In the genomic region with DNA sequence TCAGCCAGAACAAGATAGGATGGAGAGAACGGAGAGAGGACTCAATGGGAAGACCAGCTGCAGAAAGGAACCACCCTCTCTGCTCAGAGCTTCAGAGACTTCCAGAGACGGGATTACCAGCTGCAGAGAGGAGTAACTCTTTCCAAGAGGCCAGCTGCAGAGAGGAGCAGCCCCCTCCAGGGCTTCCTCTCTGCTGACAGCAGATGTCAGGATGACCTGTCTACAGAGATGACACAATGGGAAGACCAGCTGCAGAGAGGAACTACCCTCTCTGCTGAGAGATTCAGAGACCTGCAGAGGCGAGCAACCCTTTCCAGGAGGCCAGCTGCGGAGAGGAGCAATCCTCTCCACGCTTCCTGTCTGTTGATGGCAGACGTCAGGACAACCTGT, we compare ENCODE assay signal across 1 cellular context.
TF ChIP-seq lines count a peak whose summit lies in the region.

No MANE protein-coding gene starts in this region.

TF ChIP-seq in HepG2, 621 proteins besides CTCF, POLR2A, EP300 and RAD21 (continued from another document):
- TF ChIP-seq, protein P1, sequence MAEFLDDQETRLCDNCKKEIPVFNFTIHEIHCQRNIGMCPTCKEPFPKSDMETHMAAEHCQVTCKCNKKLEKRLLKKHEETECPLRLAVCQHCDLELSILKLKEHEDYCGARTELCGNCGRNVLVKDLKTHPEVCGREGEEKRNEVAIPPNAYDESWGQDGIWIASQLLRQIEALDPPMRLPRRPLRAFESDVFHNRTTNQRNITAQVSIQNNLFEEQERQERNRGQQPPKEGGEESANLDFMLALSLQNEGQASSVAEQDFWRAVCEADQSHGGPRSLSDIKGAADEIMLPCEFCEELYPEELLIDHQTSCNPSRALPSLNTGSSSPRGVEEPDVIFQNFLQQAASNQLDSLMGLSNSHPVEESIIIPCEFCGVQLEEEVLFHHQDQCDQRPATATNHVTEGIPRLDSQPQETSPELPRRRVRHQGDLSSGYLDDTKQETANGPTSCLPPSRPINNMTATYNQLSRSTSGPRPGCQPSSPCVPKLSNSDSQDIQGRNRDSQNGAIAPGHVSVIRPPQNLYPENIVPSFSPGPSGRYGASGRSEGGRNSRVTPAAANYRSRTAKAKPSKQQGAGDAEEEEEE (CRISPR knock-in tag; IDR thresholded peaks at IDR 0.05; ENCODE audit: borderline replicate concordance): no peak
- TF ChIP-seq ZNF430 (CRISPR knock-in tag; IDR thresholded peaks at IDR 0.05): no peak
- TF ChIP-seq, protein P2, sequence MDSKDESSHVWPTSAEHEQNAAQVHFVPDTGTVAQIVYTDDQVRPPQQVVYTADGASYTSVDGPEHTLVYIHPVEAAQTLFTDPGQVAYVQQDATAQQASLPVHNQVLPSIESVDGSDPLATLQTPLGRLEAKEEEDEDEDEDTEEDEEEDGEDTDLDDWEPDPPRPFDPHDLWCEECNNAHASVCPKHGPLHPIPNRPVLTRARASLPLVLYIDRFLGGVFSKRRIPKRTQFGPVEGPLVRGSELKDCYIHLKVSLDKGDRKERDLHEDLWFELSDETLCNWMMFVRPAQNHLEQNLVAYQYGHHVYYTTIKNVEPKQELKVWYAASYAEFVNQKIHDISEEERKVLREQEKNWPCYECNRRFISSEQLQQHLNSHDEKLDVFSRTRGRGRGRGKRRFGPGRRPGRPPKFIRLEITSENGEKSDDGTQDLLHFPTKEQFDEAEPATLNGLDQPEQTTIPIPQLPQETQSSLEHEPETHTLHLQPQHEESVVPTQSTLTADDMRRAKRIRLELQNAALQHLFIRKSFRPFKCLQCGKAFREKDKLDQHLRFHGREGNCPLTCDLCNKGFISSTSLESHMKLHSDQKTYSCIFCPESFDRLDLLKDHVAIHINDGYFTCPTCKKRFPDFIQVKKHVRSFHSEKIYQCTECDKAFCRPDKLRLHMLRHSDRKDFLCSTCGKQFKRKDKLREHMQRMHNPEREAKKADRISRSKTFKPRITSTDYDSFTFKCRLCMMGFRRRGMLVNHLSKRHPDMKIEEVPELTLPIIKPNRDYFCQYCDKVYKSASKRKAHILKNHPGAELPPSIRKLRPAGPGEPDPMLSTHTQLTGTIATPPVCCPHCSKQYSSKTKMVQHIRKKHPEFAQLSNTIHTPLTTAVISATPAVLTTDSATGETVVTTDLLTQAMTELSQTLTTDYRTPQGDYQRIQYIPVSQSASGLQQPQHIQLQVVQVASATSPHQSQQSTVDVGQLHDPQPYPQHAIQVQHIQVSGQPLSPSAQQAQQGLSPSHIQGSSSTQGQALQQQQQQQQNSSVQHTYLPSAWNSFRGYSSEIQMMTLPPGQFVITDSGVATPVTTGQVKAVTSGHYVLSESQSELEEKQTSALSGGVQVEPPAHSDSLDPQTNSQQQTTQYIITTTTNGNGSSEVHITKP (CRISPR knock-in tag; IDR thresholded peaks at IDR 0.05; ENCODE audit: low read depth): no peak
- no peak for TF ChIP-seq PRPF4 (IDR thresholded peaks at IDR 0.05; ENCODE audit: low read depth, low read length, poor library complexity, severe bottlenecking)
- TF ChIP-seq HNF4G (IDR thresholded peaks at IDR 0.05; ENCODE audit: borderline replicate concordance, low read depth, low read length): no peak
- no peak for TF ChIP-seq HNF4G (CRISPR knock-in tag; IDR thresholded peaks at IDR 0.05; ENCODE audit: borderline replicate concordance, low read depth)
- TF ChIP-seq ZNF629 (CRISPR knock-in tag; conservative IDR thresholded peaks at IDR 0.05): no peak
- no peak for TF ChIP-seq SCMH1 (CRISPR knock-in tag; IDR thresholded peaks at IDR 0.05; ENCODE audit: borderline replicate concordance)
- TF ChIP-seq, protein P3, sequence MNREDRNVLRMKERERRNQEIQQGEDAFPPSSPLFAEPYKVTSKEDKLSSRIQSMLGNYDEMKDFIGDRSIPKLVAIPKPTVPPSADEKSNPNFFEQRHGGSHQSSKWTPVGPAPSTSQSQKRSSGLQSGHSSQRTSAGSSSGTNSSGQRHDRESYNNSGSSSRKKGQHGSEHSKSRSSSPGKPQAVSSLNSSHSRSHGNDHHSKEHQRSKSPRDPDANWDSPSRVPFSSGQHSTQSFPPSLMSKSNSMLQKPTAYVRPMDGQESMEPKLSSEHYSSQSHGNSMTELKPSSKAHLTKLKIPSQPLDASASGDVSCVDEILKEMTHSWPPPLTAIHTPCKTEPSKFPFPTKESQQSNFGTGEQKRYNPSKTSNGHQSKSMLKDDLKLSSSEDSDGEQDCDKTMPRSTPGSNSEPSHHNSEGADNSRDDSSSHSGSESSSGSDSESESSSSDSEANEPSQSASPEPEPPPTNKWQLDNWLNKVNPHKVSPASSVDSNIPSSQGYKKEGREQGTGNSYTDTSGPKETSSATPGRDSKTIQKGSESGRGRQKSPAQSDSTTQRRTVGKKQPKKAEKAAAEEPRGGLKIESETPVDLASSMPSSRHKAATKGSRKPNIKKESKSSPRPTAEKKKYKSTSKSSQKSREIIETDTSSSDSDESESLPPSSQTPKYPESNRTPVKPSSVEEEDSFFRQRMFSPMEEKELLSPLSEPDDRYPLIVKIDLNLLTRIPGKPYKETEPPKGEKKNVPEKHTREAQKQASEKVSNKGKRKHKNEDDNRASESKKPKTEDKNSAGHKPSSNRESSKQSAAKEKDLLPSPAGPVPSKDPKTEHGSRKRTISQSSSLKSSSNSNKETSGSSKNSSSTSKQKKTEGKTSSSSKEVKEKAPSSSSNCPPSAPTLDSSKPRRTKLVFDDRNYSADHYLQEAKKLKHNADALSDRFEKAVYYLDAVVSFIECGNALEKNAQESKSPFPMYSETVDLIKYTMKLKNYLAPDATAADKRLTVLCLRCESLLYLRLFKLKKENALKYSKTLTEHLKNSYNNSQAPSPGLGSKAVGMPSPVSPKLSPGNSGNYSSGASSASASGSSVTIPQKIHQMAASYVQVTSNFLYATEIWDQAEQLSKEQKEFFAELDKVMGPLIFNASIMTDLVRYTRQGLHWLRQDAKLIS (CRISPR knock-in tag; IDR thresholded peaks at IDR 0.05): no peak
